23 cellular contexts compared by ENCODE assay signal in genomic region chr5:55919625-55920024, GRCh38.
DNase-seq lines count a peak whose midpoint lies in the region; ATAC-seq and TF ChIP-seq lines count a peak whose summit lies in the region.
"Had no signal": no experiment of that assay in that cellular context is flagged by ENCODE, and none has a peak within 500 bp of the region (broad histone marks: within the 10 kb centered on the region; RNA-seq: fewer than 3 reads in every experiment).

No MANE protein-coding gene starts in this region.

- H3K36me3 ChIP-seq in trophoblast cell (ENCODE audit: control insufficient read depth in 1 of 2, insufficient read depth in 2 of 2, low read length in 2 of 2) (no peaks in the 10 kb centered on the region), esophagus squamous epithelium (no peaks in the 10 kb centered on the region)
- H3K36me3 ChIP-seq: lower lobe of right lung had no signal

- H3K4me2 ChIP-seq in trophoblast cell (ENCODE audit: low read length) = no peak overlapping the region

- TF ChIP-seq CTCF in GM13976 (IDR thresholded peaks at IDR 0.05; ENCODE audit: borderline replicate concordance, control extremely low read depth, extremely low read depth, insufficient read depth, missing control alignments) (no peak), esophagus squamous epithelium (IDR thresholded peaks at IDR 0.05) (no peak)

- no peak for DNase-seq in activated naive CD4-positive, alpha-beta T cell treated with anti-CD3 and anti-CD28 coated beads, Interleukin-2, amount 50 U/mL, for 72 hours (ENCODE audit: low spot score in 2 of 2)
- no peak for DNase-seq in activated naive CD4-positive, alpha-beta T cell treated with Interleukin-2 at 50 U/mL for 16 hours
- DNase-seq in GM13976 (ENCODE audit: low spot score) (peak; percentile 10), T-helper 17 cell (no peak), trophoblast cell (no peak), esophagus squamous epithelium (lab: John Stamatoyannopoulos, UW) (no peak), CD1c-positive myeloid dendritic cell (ENCODE audit: extremely low spot score) (no peak)
- DNase-seq: activated CD4-positive, alpha-beta T cell treated with anti-CD3 and anti-CD28 coated beads for 4 hours; body of pancreas; CD4-positive, alpha-beta T cell; DMS153; kidney; lower lobe of right lung; NCI-H1092; NCI-H1930; NCI-H345; PC-3; SHP77 treated with DMSO at 0.1 percent for 48 hours had no signal

- H3K4me1 ChIP-seq in trophoblast cell (ENCODE audit: control insufficient read depth in 1 of 2, insufficient read depth in 2 of 2, low read length in 2 of 2) (peaks cover 0 to 2% of the 10 kb centered on the region in 2 experiments), esophagus squamous epithelium (peaks cover 0 to 13% (median 0%) of the 10 kb centered on the region in 3 donors)
- H3K4me1 ChIP-seq: body of pancreas, lower lobe of right lung had no signal

- no peak for TF ChIP-seq POLR2A in esophagus squamous epithelium (IDR thresholded peaks at IDR 0.05)

- peaks cover 18% of the 10 kb centered on the region for H3K4me1 Mint-ChIP-seq in T-helper 17 cell

- H2BK12ac ChIP-seq in trophoblast cell (ENCODE audit: low read length) = no peak overlapping the region

- H4K12ac ChIP-seq in trophoblast cell (ENCODE audit: low read depth, low read length) = no peak overlapping the region

- H2BK120ac ChIP-seq in trophoblast cell (ENCODE audit: insufficient read depth, low read length, poor library complexity) = peak overlapping the region; percentile 30

- in situ Hi-C loops in GM13976 (cut with MboI; ENCODE audit: low sequenced_read_pairs, unreplicated experiment) = no loop called here

- intact Hi-C loops in esophagus squamous epithelium (cut with DNase I) = no loop called here

- no peaks in the 10 kb centered on the region for H3K9me3 Mint-ChIP-seq in activated naive CD4-positive, alpha-beta T cell treated with anti-CD3 and anti-CD28 coated beads, Interleukin-2, amount 50 U/mL, for 72 hours
- H3K9me3 Mint-ChIP-seq: activated naive CD4-positive, alpha-beta T cell treated with anti-CD3 and anti-CD28 coated beads, Interleukin-2, amount 50 U/mL, for 24 hours; CD4-positive, alpha-beta T cell had no signal

- H3K79me1 ChIP-seq in trophoblast cell (ENCODE audit: low read length) = peaks cover under 1% of the 10 kb centered on the region

- H3K14ac ChIP-seq in trophoblast cell (ENCODE audit: low read length) = no peak overlapping the region

- H4K8ac ChIP-seq in trophoblast cell (ENCODE audit: low read depth, low read length) = no peak overlapping the region

- H3K79me2 ChIP-seq in trophoblast cell (ENCODE audit: control insufficient read depth, insufficient read depth, low read length, poor library complexity) = no peaks in the 10 kb centered on the region

- H3K27ac Mint-ChIP-seq in activated naive CD4-positive, alpha-beta T cell treated with anti-CD3 and anti-CD28 coated beads, Interleukin-2, amount 50 U/mL, for 72 hours = peak overlapping the region; percentile 31 to 40
- H3K27ac Mint-ChIP-seq in T-helper 17 cell = peak overlapping the region; percentile 70
- H3K27ac Mint-ChIP-seq: activated naive CD4-positive, alpha-beta T cell treated with anti-CD3 and anti-CD28 coated beads, Interleukin-2, amount 50 U/mL, for 24 hours; CD4-positive, alpha-beta T cell; progenitor cell of endocrine pancreas had no signal

- H4K91ac ChIP-seq in trophoblast cell (ENCODE audit: low read depth, low read length) = no peak overlapping the region

- H3K4me3 ChIP-seq in trophoblast cell (ENCODE audit: low read depth, low read length) (no peak overlapping the region), esophagus squamous epithelium (no peak overlapping the region)
- H3K4me3 ChIP-seq: body of pancreas, lower lobe of right lung had no signal

- H3K4me3 Mint-ChIP-seq in T-helper 17 cell = no peak overlapping the region
- H3K4me3 Mint-ChIP-seq: activated naive CD4-positive, alpha-beta T cell treated with anti-CD3 and anti-CD28 coated beads, Interleukin-2, amount 50 U/mL, for 24 hours; CD4-positive, alpha-beta T cell had no signal

- no peak overlapping the region for H3K9ac ChIP-seq in trophoblast cell (ENCODE audit: low read length)

- H3K36me3 Mint-ChIP-seq in activated naive CD4-positive, alpha-beta T cell treated with anti-CD3 and anti-CD28 coated beads, Interleukin-2, amount 50 U/mL, for 72 hours = peaks cover 0 to 4% of the 10 kb centered on the region in 2 donors
- peaks cover 2% of the 10 kb centered on the region for H3K36me3 Mint-ChIP-seq in T-helper 17 cell (ENCODE audit: low read depth)
- H3K36me3 Mint-ChIP-seq: activated naive CD4-positive, alpha-beta T cell treated with anti-CD3 and anti-CD28 coated beads, Interleukin-2, amount 50 U/mL, for 24 hours had no signal

- no peak overlapping the region for H3K23ac ChIP-seq in trophoblast cell (ENCODE audit: low read length)

- no CpG with 5 or more reads among the region's 3 CpGs for WGBS in trophoblast cell (ENCODE audit: extremely low coverage, insufficient coverage, insufficient read length)
- WGBS in esophagus squamous epithelium, 2 donors = 68 to 70% methylated on average over 2 to 3 of the region's 3 CpGs

- H2BK5ac ChIP-seq in trophoblast cell (ENCODE audit: low read depth, low read length, poor library complexity) = no peak overlapping the region

- no peak overlapping the region for H3K27ac ChIP-seq in trophoblast cell (ENCODE audit: low read depth, low read length)
- no peak overlapping the region for H3K27ac ChIP-seq in esophagus squamous epithelium
- H3K27ac ChIP-seq: body of pancreas, HL-60, lower lobe of right lung had no signal

- H3K4ac ChIP-seq in trophoblast cell (ENCODE audit: low read depth, low read length) = no peak overlapping the region

- H2AK5ac ChIP-seq in trophoblast cell (ENCODE audit: low read length) = no peak overlapping the region

- H2AFZ ChIP-seq in trophoblast cell (ENCODE audit: insufficient read depth, low read length, poor library complexity) = no peak overlapping the region

- no peak overlapping the region for H3K18ac ChIP-seq in trophoblast cell (ENCODE audit: low read length)

- ATAC-seq in activated naive CD4-positive, alpha-beta T cell treated with anti-CD3 and anti-CD28 coated beads, Interleukin-2, amount 50 U/mL, for 72 hours = no peak
- ATAC-seq in T-helper 17 cell (no peak), GM21390 (IDR thresholded peaks at IDR 0.05; ENCODE audit: unreplicated experiment) (no peak)
- ATAC-seq: body of pancreas, HepG2, lower lobe of right lung, PC-3 had no signal

- H3K9me3 ChIP-seq in T-helper 17 cell (ENCODE audit: control insufficient read depth, low read length, poor library complexity, severe bottlenecking) (no peaks in the 10 kb centered on the region), trophoblast cell (ENCODE audit: insufficient read depth, low read depth, low read length) (no peaks in the 10 kb centered on the region), esophagus squamous epithelium (no peaks in the 10 kb centered on the region)
- H3K9me3 ChIP-seq: body of pancreas, lower lobe of right lung had no signal

- no peaks in the 10 kb centered on the region for H3K27me3 ChIP-seq in trophoblast cell (ENCODE audit: insufficient read depth, low read length)
- no peaks in the 10 kb centered on the region for H3K27me3 ChIP-seq in esophagus squamous epithelium
- H3K27me3 ChIP-seq: body of pancreas had no signal

- peaks cover 9% of the 10 kb centered on the region for H3K27me3 Mint-ChIP-seq in T-helper 17 cell
- H3K27me3 Mint-ChIP-seq: activated naive CD4-positive, alpha-beta T cell treated with anti-CD3 and anti-CD28 coated beads, Interleukin-2, amount 50 U/mL, for 24 hours; CD4-positive, alpha-beta T cell; progenitor cell of endocrine pancreas had no signal
